16 cellular contexts compared by ENCODE assay signal in the genomic region with DNA sequence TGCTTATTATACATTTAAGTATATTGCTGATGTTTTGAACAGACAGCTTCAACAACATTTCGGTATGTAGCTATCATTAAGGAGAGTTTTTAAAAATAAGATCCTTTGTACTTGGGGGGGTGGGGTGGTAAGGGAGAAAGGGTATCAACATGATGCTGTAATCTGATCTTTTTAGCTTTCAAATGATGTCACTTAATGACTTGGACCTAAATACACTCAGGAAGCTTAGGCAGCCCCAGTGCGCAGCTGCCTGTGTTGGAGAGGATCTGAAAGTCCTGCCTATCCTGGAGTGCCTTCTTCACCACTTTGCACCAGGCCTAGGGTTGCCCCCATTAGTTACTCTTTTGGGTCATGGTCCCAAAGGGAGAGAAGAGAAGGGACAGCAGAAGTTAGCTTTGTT. TPM values are rescaled to one million over a fixed set of nuclear protein-coding genes. Genes with fewer than 3 reads are reported as not detected.
DNase-seq lines count a peak whose midpoint lies in the region; TF ChIP-seq lines count a peak whose summit lies in the region.
"Had no signal": no experiment of that assay in that cellular context is flagged by ENCODE, and none has a peak within 500 bp of the region (broad histone marks: within the 10 kb centered on the region; RNA-seq: fewer than 3 reads in every experiment).

No MANE protein-coding gene starts in this region.

- no peak overlapping the region for H3K4me2 ChIP-seq in neural progenitor cell

- H3F3A ChIP-seq in neural progenitor cell (ENCODE audit: low read depth): no peaks in the 10 kb centered on the region

- H3K9me3 Mint-ChIP-seq in neural progenitor cell: no peaks in the 10 kb centered on the region
- H3K9me3 Mint-ChIP-seq: CD4-positive, CD25-positive, alpha-beta regulatory T cell had no signal

- H3K27me3 Mint-ChIP-seq in neural progenitor cell (ENCODE audit: insufficient read depth, low read depth): peaks cover 12% of the 10 kb centered on the region

- no peaks in the 10 kb centered on the region for H3K36me3 Mint-ChIP-seq in neural progenitor cell
- H3K36me3 Mint-ChIP-seq: CD4-positive, CD25-positive, alpha-beta regulatory T cell had no signal

- H3K27ac Mint-ChIP-seq in neural progenitor cell: no peak overlapping the region

- DNase-seq in COLO668 (lab: John Stamatoyannopoulos, UW; ENCODE audit: unreplicated experiment): peak; percentile 68
- DNase-seq in MV-4-11 (lab: John Stamatoyannopoulos, UW): peak; percentile 77
- peak; percentile 61 for DNase-seq in NCI-H345 (lab: John Stamatoyannopoulos, UW)
- peak; percentile 23 for DNase-seq in WERI-Rb-1
- no peak for DNase-seq in HT-29 (ENCODE audit: low spot score)
- no peak for DNase-seq in neural progenitor cell (ENCODE audit: low spot score)
- no peak for DNase-seq in iPS-NIHi11 (ENCODE audit: low spot score)
- DNase-seq: activated naive CD4-positive, alpha-beta T cell treated with anti-CD3 and anti-CD28 coated beads, Interleukin-2, amount 50 U/mL, for 16 hours; activated T-cell treated with anti-CD3 and anti-CD28 coated beads for 4 hours; body of pancreas; CD4-positive, CD25-positive, alpha-beta regulatory T cell; dermis blood vessel endothelial cell; heart right ventricle; Karpas-422; NCI-H226; stimulated activated naive CD8-positive, alpha-beta T cell treated with anti-CD3 and anti-CD28 coated beads, Interleukin-15, Interleukin-2, amounts not matched to agents 100 U/mL and 50 U/mL, for 24 hours had no signal

- H3K27me3 ChIP-seq in WERI-Rb-1 (ENCODE audit: insufficient read depth, low read depth, severe bottlenecking): no peaks in the 10 kb centered on the region
- no peaks in the 10 kb centered on the region for H3K27me3 ChIP-seq in neural progenitor cell
- H3K27me3 ChIP-seq: body of pancreas, heart right ventricle had no signal

- H3K27ac ChIP-seq in WERI-Rb-1 (no peak overlapping the region), neural progenitor cell (no peak overlapping the region)
- H3K27ac ChIP-seq: body of pancreas had no signal

- no peaks in the 10 kb centered on the region for H4K20me1 ChIP-seq in neural progenitor cell (ENCODE audit: low read depth)

- H3K4me3 ChIP-seq in WERI-Rb-1 (ENCODE audit: low read depth, low read length) (no peak overlapping the region), neural progenitor cell (no peak overlapping the region)
- H3K4me3 ChIP-seq: body of pancreas, heart right ventricle had no signal

- H3K4me1 Mint-ChIP-seq in neural progenitor cell: peaks cover 10% of the 10 kb centered on the region

- H2AFZ ChIP-seq in neural progenitor cell (replicated peaks): no peak overlapping the region

- H3K36me3 ChIP-seq in WERI-Rb-1 (no peaks in the 10 kb centered on the region), neural progenitor cell (no peaks in the 10 kb centered on the region)
- H3K36me3 ChIP-seq: heart right ventricle had no signal

- peaks cover 7% of the 10 kb centered on the region for H3K4me1 ChIP-seq in neural progenitor cell
- H3K4me1 ChIP-seq: body of pancreas had no signal

- no peaks in the 10 kb centered on the region for H3K79me2 ChIP-seq in neural progenitor cell (ENCODE audit: low read depth)

- no peak overlapping the region for H3K9ac ChIP-seq in neural progenitor cell

- no peak overlapping the region for H3K4me3 Mint-ChIP-seq in neural progenitor cell
- H3K4me3 Mint-ChIP-seq: CD4-positive, CD25-positive, alpha-beta regulatory T cell had no signal

- no peak for TF ChIP-seq CTCF in WERI-Rb-1 (IDR thresholded peaks at IDR 0.05; ENCODE audit: low read depth, low read length)
- no peak for TF ChIP-seq CTCF in neural progenitor cell (IDR thresholded peaks at IDR 0.05)

- no peaks in the 10 kb centered on the region for H3K9me3 ChIP-seq in WERI-Rb-1 (ENCODE audit: severe bottlenecking)
- H3K9me3 ChIP-seq in neural progenitor cell (ENCODE audit: low read depth): no peaks in the 10 kb centered on the region
- H3K9me3 ChIP-seq: body of pancreas, heart right ventricle had no signal

RNA-seq across cellular contexts. Expression of gene USP3, which starts 57.1 kb away (rescaled TPM):
- total RNA-seq in HT-29 (2014; rRNA removed; shearing (Covaris generic)): 39.4 and 47.6 TPM in 2 replicates
- 48.8 and 64.2 TPM in 2 replicates for total RNA-seq in neural progenitor cell (ENCODE audit: low replicate concordance)

Comparison
In these comparisons a context has a peak if more than half of its experiments do, and no peak if none do; other contexts are left out.
1. DNase-seq: peak in COLO668 (single experiment), MV-4-11 (single experiment), NCI-H345 (single experiment) and WERI-Rb-1 (single experiment); none in HT-29 (single experiment), neural progenitor cell (single experiment) and iPS-NIHi11 (single experiment).